8 cellular contexts compared by ENCODE assay signal in the genomic region with DNA sequence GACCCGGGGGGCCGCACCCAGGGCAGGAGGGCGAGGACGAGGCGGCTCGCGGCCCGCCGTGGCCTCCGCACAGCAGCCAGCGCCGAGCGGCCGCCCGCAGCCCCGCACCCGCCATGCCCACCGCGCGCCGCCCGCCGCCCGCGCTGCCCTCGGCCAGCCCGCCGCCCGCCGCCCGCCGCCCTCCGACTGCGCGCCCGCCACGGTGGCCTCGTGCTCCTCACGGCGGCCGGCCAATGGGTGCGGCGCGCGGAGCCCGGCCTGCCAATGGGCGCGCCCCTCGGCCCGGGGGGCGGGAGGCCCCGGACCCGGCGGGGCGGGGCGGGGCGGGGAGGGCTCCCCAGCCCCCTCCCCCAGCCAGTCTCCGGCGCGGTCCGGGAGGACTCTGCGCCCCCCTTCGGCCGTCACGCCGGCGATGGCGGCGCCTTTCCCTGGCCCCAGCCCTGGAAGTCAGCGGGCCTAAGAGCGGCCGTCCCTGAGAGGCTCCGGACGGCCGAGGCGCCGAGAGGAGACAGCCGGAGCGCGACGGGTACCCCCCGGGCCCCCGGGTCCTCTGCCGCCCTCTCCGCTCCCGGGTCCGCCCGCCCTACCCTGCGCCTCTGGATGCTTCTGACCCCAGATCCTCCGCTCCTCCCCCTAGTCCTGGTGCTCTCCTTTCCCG. TPM values are rescaled to one million over a fixed set of nuclear protein-coding genes. Genes with fewer than 3 reads are reported as not detected.
DNase-seq lines count a peak whose midpoint lies in the region; ATAC-seq and TF ChIP-seq lines count a peak whose summit lies in the region.

A gene (minus strand): TSS at position 235 of the 658 bp plus-strand sequence. CDS start 120 bp downstream, at position 115.

- peak within 1 kb of the TSS; percentile 63 for H3K4me3 ChIP-seq in PC-9
- H3K4me3 ChIP-seq in fibroblast of pulmonary artery (replicated peaks; ENCODE audit: low read depth, low read length) = peak within 1 kb of the TSS; percentile 73
- peak within 1 kb of the TSS; percentile 44 to 74 for H3K4me3 ChIP-seq in stomach smooth muscle (ENCODE audit: low read length in 2 of 2)

- H3K27me3 ChIP-seq in PC-9 (ENCODE audit: insufficient read depth, low read depth) (no peaks in the 10 kb centered on the region), stomach smooth muscle (ENCODE audit: control insufficient read depth in 1 of 2, insufficient read depth in 2 of 2, low read length in 2 of 2) (no peaks in the 10 kb centered on the region)

- POLR2A ChIA-PET in PC-9 (lab: Charles Lee; ENCODE audit: unreplicated experiment) = no interaction called here

- peaks cover 32% of the 10 kb centered on the region for H3K79me2 ChIP-seq in PC-9 (ENCODE audit: low read depth)

- peak; percentile 86 for DNase-seq in NCI-H82 (lab: John Stamatoyannopoulos, UW)
- DNase-seq in NCI-H82 treated with DMSO at 0.1 percent for 48 hours (lab: John Stamatoyannopoulos, UW; ENCODE audit: unreplicated experiment) = no peak
- DNase-seq in PC-9 = peak in 1 of 2 experiments; percentile 69
- DNase-seq in activated T-helper 9 cell treated with anti-CD3 and anti-CD28 coated beads, Interleukin-2, amount 50 U/mL, for 16 hours (ENCODE audit: low read depth) = peak; percentile 62
- DNase-seq in fibroblast of pulmonary artery (ENCODE audit: low read depth) = peak; percentile 63
- peak; percentile 83 for DNase-seq in natural killer cell treated with Interleukin-12 subunit alpha and Interleukin-12 subunit beta and Interleukin-15 and Interleukin-18, amount 100 ng/mL, for 72 hours (ENCODE audit: low spot score)

- intact Hi-C loops in PC-9 (cut with micrococcal nuclease; ENCODE audit: unreplicated experiment) = no loop called here

- ATAC-seq in HG03196 (IDR thresholded peaks at IDR 0.05; ENCODE audit: unreplicated experiment) = peak; percentile 27
- ATAC-seq in natural killer cell treated with Interleukin-12 subunit alpha and Interleukin-12 subunit beta and Interleukin-15 and Interleukin-18, amount 100 ng/mL, for 72 hours = peak; percentile 72 to 80

- H3K36me3 Mint-ChIP-seq in natural killer cell treated with Interleukin-12 subunit alpha and Interleukin-12 subunit beta and Interleukin-15 and Interleukin-18, amount 100 ng/mL, for 72 hours = peaks cover 8% of the 10 kb centered on the region

- H3K9me2 ChIP-seq in PC-9 (ENCODE audit: insufficient read depth) = no peaks in the 10 kb centered on the region

- peaks cover 0 to 2% of the 10 kb centered on the region in 2 donors for H3K27me3 Mint-ChIP-seq in natural killer cell treated with Interleukin-12 subunit alpha and Interleukin-12 subunit beta and Interleukin-15 and Interleukin-18, amount 100 ng/mL, for 72 hours

- H2AFZ ChIP-seq in PC-9 = peak within 1 kb of the TSS; percentile 86

- peak within 1 kb of the TSS; percentile 30 to 55 for H3K9ac ChIP-seq in stomach smooth muscle (ENCODE audit: low read length in 2 of 2)

- H3K4me3 Mint-ChIP-seq in natural killer cell treated with Interleukin-12 subunit alpha and Interleukin-12 subunit beta and Interleukin-15 and Interleukin-18, amount 100 ng/mL, for 72 hours = peak within 1 kb of the TSS; percentile 89

- no peaks in the 10 kb centered on the region for H3K9me3 Mint-ChIP-seq in natural killer cell treated with Interleukin-12 subunit alpha and Interleukin-12 subunit beta and Interleukin-15 and Interleukin-18, amount 100 ng/mL, for 72 hours

- peaks cover 23 to 43% of the 10 kb centered on the region in 2 donors for H3K4me1 Mint-ChIP-seq in natural killer cell treated with Interleukin-12 subunit alpha and Interleukin-12 subunit beta and Interleukin-15 and Interleukin-18, amount 100 ng/mL, for 72 hours (ENCODE audit: low read depth in 2 of 2)

- BruUV-seq in PC-9 (replicated peaks; lab: Mats Ljungman, UMichigan) = no TSS peak

- peak within 1 kb of the TSS; percentile 66 to 67 for H3K27ac Mint-ChIP-seq in natural killer cell treated with Interleukin-12 subunit alpha and Interleukin-12 subunit beta and Interleukin-15 and Interleukin-18, amount 100 ng/mL, for 72 hours

- peaks cover 5% of the 10 kb centered on the region; the same call in 1 of the 2 replicates for H4K20me1 ChIP-seq in PC-9 (ENCODE audit: insufficient read depth)

- H3K9me3 ChIP-seq in PC-9 (ENCODE audit: insufficient read depth, low read depth) (no peaks in the 10 kb centered on the region), stomach smooth muscle (ENCODE audit: control insufficient read depth in 2 of 2, low read length in 2 of 2) (no peaks in the 10 kb centered on the region)

- peak within 1 kb of the TSS; percentile 91 for H3K4me2 ChIP-seq in PC-9

- no peak within 1 kb of the TSS for H3K27ac ChIP-seq in PC-9
- peak within 1 kb of the TSS; percentile 41 for H3K27ac ChIP-seq in stomach smooth muscle (ENCODE audit: low read length)

- TF ChIP-seq CTCF in PC-9 (conservative IDR thresholded peaks at IDR 0.05) (no peak), fibroblast of pulmonary artery (IDR thresholded peaks at IDR 0.05; ENCODE audit: low read length, missing control alignments) (no peak)

- peaks cover 22% of the 10 kb centered on the region for H3K4me1 ChIP-seq in PC-9 (replicated peaks; ENCODE audit: insufficient read depth)
- peaks cover 43% of the 10 kb centered on the region for H3K4me1 ChIP-seq in stomach smooth muscle (ENCODE audit: control insufficient read depth, insufficient read depth, low read length)

- CTCF ChIA-PET in PC-9 (lab: Charles Lee) = no interaction called here

- H3F3A ChIP-seq in PC-9 (ENCODE audit: insufficient read depth, low read depth) = peaks cover 18% of the 10 kb centered on the region; the same call in 1 of the 2 replicates

- H3K36me3 ChIP-seq in PC-9 (ENCODE audit: low read depth) (no peaks in the 10 kb centered on the region), stomach smooth muscle (ENCODE audit: control insufficient read depth in 2 of 2, insufficient read depth in 2 of 2, low read length in 2 of 2) (peaks cover 0 to 2% of the 10 kb centered on the region in 2 donors)

RNA-seq across cellular contexts. Expression of the gene that starts here (rescaled TPM):
- total RNA-seq in PC-9 (2021) = 172 and 215 TPM in 2 replicates
- total RNA-seq in natural killer cell treated with Interleukin-12 subunit alpha and Interleukin-12 subunit beta and Interleukin-15 and Interleukin-18, amount 100 ng/mL, for 72 hours = 100 to 1,000 TPM in 1 of 2 donors, 10 to 100 TPM in 1; 59.7 to 166 TPM
